In the genomic region with DNA sequence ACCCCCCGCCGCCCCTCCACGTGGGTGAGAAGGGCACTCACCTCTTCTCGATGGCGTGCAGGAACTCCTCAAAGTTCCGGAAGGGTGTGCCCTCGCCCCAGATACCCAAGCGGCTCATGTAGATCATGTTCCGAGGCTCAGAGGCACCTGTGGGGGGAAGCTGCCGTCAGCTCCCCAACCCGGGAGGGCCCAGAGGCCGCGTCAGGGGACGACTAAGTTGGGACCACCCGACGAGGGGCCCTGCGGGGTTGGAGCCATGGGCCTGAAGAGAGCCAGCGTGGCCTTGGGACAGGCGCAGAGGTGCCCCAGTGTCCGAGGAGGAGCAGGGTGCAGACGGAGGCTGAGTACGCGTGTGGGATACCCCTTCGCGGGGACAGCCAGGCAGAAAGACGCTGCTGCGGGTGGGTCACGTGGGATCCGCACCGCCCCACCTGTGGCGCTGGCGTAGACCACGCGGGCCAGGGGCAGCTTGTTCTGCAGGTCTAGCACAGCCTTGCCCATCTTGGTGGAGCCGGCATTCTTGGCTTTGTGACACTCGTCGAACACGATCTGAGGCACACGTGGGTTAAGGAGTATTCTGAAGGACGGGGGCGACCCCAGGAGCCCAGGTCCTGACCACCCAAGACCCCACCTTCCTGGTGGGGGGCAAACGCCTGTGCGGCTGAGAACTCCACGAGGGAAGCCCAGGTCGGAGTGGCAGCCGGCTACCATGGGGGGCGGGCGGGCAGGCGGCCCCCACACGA, we compare ENCODE assay signal across 21 cellular contexts.
"Had no signal": no experiment of that assay in that cellular context is flagged by ENCODE, and none has a peak within 500 bp of the region (broad histone marks: within the 10 kb centered on the region; RNA-seq: fewer than 3 reads in every experiment).

No MANE protein-coding gene starts in this region.

- DNase-seq: activated CD4-positive, alpha-beta memory T cell treated with anti-CD3 and anti-CD28 coated beads, Interleukin-2, amount 10 ng/mL, durations not matched to agents 7 days and 5 days; activated CD4-positive, alpha-beta T cell treated with anti-CD3 and anti-CD28 coated beads, Interleukin-2, amount 50 U/mL, for 1 hour; activated CD8-positive, alpha-beta memory T cell treated with anti-CD3 and anti-CD28 coated beads, Interleukin-2, amount 50 U/mL, for 48 hours; activated naive CD4-positive, alpha-beta T cell treated with anti-CD3 and anti-CD28 coated beads, Interleukin-2, amount 50 U/mL, for 16 hours; activated naive CD8-positive, alpha-beta T cell treated with anti-CD3 and anti-CD28 coated beads, Interleukin-2, amount 10 ng/mL, durations not matched to agents 7 days and 5 days; activated T-cell treated with anti-CD3 and anti-CD28 coated beads, Interleukin-2, amount 50 U/mL, for 1 hour; anterior cingulate cortex; caudate nucleus; Karpas-422; NCI-H1105 treated with DMSO at 0.1 percent for 48 hours; NCI-H1436 treated with DMSO at 0.1 percent for 48 hours; NCI-H187; NCI-H2081; NCI-H446; NCI-H524; Peyer's patch; SIG-M5; T-helper 17 cell; T-helper 9 cell had no signal

- H3K4me3 ChIP-seq: adrenal gland, Peyer's patch had no signal

- ATAC-seq: T-helper 17 cell, WTC11 had no signal

- H3K4me1 ChIP-seq: Peyer's patch had no signal

- H3K9me3 ChIP-seq: adrenal gland, Peyer's patch had no signal

- H3K27ac ChIP-seq: adrenal gland, Peyer's patch had no signal

- H3K27me3 ChIP-seq: adrenal gland, Peyer's patch had no signal
